ENCODE assay signal across 8 cellular contexts in the genomic region with DNA sequence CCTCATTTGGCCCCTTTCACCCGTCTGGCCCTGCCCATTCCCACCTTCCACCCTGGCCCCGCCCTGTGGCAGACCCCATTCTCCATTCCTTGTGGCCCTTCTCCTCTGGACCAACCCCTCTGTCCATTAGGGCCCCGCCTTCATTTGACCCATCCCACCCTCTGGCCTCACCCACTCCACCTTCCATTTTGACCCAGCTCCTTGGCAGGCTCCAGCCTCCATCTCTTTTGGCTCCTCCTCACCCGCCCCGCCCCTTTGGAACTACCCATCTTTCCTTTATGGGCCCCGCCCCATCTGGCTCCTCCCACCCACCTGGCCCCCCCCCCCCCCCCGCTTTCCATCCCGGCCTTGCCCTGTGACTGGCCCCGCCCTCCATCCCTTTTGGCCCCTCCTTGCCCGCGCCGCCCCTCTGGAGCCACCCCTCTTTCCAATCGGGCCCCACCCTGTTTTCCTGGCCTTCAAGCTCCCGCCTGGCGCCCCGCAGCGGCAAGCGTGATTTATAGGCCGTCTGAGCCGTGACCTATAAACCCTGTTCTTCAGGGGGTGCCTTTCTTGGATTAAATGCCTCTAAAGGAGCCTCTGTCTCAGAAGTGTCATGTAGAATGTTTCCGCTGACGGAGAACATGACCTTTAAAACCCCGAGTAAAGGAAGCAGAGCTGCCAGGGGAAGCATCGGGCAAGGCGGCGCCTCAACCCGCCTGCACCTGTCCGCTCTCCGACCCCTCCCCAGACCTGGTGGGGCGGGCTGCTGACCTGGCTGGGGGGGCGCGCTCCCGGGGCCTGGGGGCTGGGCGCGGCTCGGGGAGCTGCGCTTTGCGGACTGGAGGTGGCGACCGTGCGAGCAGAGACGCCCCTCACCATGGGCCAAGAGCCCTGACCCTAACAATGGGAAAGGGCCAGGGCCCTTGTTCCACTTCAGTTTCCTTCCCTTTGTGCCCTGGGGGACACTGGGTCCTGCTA.
DNase-seq lines count a peak whose midpoint lies in the region; ATAC-seq, FAIRE-seq and TF ChIP-seq lines count a peak whose summit lies in the region.

No MANE protein-coding gene starts in this region.

- intact Hi-C loops in PC-3 (cut with micrococcal nuclease), result no loop called here
- intact Hi-C loops in kidney (cut with DNase I), result no loop called here

- H2AFZ ChIP-seq in GM23338, result peak overlapping the region; percentile 98
- no peak overlapping the region for H2AFZ ChIP-seq in PC-3 (ENCODE audit: low read length)

- H3K4me2 ChIP-seq in GM23338, result peak overlapping the region; percentile 79
- no peak overlapping the region for H3K4me2 ChIP-seq in PC-3 (ENCODE audit: low read length)

- no peak overlapping the region for H3K9ac ChIP-seq in PC-3 (ENCODE audit: low read length)
- no peak overlapping the region for H3K9ac ChIP-seq in kidney (ENCODE audit: low read length in 2 of 2)

- H3F3A ChIP-seq in GM23338 (replicated peaks; ENCODE audit: low read depth) (no peaks in the 10 kb centered on the region), PC-3 (ENCODE audit: low read length, unreplicated experiment) (peaks cover 10% of the 10 kb centered on the region)

- TF ChIP-seq CTCF in GM23338 (conservative IDR thresholded peaks at IDR 0.05; ENCODE audit: low read depth in 2 of 2) (peak; percentile 21 to 45; a peak in 2 of 4 replicates), PC-3 (conservative IDR thresholded peaks at IDR 0.05; ENCODE audit: low read depth, low read length) (no peak), kidney (IDR thresholded peaks at IDR 0.05; ENCODE audit: borderline replicate concordance, extremely low read depth, insufficient read depth) (no peak)

- H3K36me3 ChIP-seq in GM23338 (ENCODE audit: insufficient read depth) (no peaks in the 10 kb centered on the region), PC-3 (ENCODE audit: low read depth, low read length) (no peaks in the 10 kb centered on the region), kidney (ENCODE audit: control insufficient read depth in 1 of 2, insufficient read depth in 2 of 2, low read length in 2 of 2) (no peaks in the 10 kb centered on the region)

- peaks cover 11% of the 10 kb centered on the region for H3K27me3 Mint-ChIP-seq in GM23338 (ENCODE audit: insufficient read depth, low read depth, poor library complexity)
- peaks cover 42% of the 10 kb centered on the region for H3K27me3 Mint-ChIP-seq in activated naive CD8-positive, alpha-beta T cell treated with anti-CD3 and anti-CD28 coated beads for 36 hours

- H3K27me3 ChIP-seq in GM23338 (ENCODE audit: insufficient read depth), result no peaks in the 10 kb centered on the region
- peaks cover 14% of the 10 kb centered on the region for H3K27me3 ChIP-seq in PC-3 (ENCODE audit: low read length)

- no TSS peak for BruUV-seq in PC-3 (replicated peaks; lab: Mats Ljungman, UMichigan)

- H3K9me3 ChIP-seq in PC-3 (ENCODE audit: low read length) (no peaks in the 10 kb centered on the region), kidney (ENCODE audit: control insufficient read depth in 1 of 2, low read length in 2 of 2) (no peaks in the 10 kb centered on the region)

- peaks cover 35% of the 10 kb centered on the region for H3K4me1 Mint-ChIP-seq in GM23338
- H3K4me1 Mint-ChIP-seq in activated naive CD8-positive, alpha-beta T cell treated with anti-CD3 and anti-CD28 coated beads for 36 hours, result peaks cover 21% of the 10 kb centered on the region

- peak overlapping the region; percentile 64 for H3K4me3 ChIP-seq in GM23338
- H3K4me3 ChIP-seq in PC-3 (ENCODE audit: low read length), result no peak overlapping the region
- peak overlapping the region in 1 of 2 donors; percentile 46 for H3K4me3 ChIP-seq in kidney (ENCODE audit: low read length in 2 of 2)

- no peaks in the 10 kb centered on the region; the same call in 2 of the 3 replicates for H3K36me3 Mint-ChIP-seq in GM23338 (ENCODE audit: low read depth)
- no peaks in the 10 kb centered on the region for H3K36me3 Mint-ChIP-seq in activated naive CD8-positive, alpha-beta T cell treated with anti-CD3 and anti-CD28 coated beads for 36 hours

- H3K9me2 ChIP-seq in GM23338 (ENCODE audit: insufficient read depth) (no peaks in the 10 kb centered on the region), PC-3 (replicated peaks; ENCODE audit: low read length) (no peaks in the 10 kb centered on the region)

- H3K4me3 Mint-ChIP-seq in GM23338, result peak overlapping the region; percentile 90
- peak overlapping the region; percentile 66 for H3K4me3 Mint-ChIP-seq in activated naive CD8-positive, alpha-beta T cell treated with anti-CD3 and anti-CD28 coated beads for 36 hours

- H3K27ac ChIP-seq in GM23338 (ENCODE audit: low read depth) (no peak overlapping the region), PC-3 (ENCODE audit: low read length) (no peak overlapping the region), kidney (ENCODE audit: low read depth in 2 of 2, low read length in 2 of 2) (no peak overlapping the region)

- no peaks in the 10 kb centered on the region; the same call in 2 of the 3 replicates for H3K9me3 Mint-ChIP-seq in GM23338
- H3K9me3 Mint-ChIP-seq in activated naive CD8-positive, alpha-beta T cell treated with anti-CD3 and anti-CD28 coated beads for 36 hours, result no peaks in the 10 kb centered on the region

- H4K20me1 ChIP-seq in GM23338 (replicated peaks; ENCODE audit: insufficient read depth) (no peaks in the 10 kb centered on the region), PC-3 (ENCODE audit: low read length) (no peaks in the 10 kb centered on the region)

- H3K79me2 ChIP-seq in GM23338 (replicated peaks; ENCODE audit: insufficient read depth) (no peaks in the 10 kb centered on the region), PC-3 (ENCODE audit: low read length) (no peaks in the 10 kb centered on the region)

- H3K4me1 ChIP-seq in GM23338 (ENCODE audit: insufficient read depth), result peaks cover 7% of the 10 kb centered on the region; the same call in 1 of the 2 replicates
- peaks cover 42% of the 10 kb centered on the region for H3K4me1 ChIP-seq in PC-3 (ENCODE audit: insufficient read depth, low read length)
- peaks cover 6 to 9% of the 10 kb centered on the region in 2 donors for H3K4me1 ChIP-seq in kidney (ENCODE audit: control insufficient read depth in 1 of 2, insufficient read depth in 1 of 2, low read depth in 1 of 2, low read length in 2 of 2)

- peak overlapping the region; percentile 64; the same call in 1 of the 2 replicates for H3K27ac Mint-ChIP-seq in GM23338
- peak overlapping the region; percentile 83 for H3K27ac Mint-ChIP-seq in activated naive CD8-positive, alpha-beta T cell treated with anti-CD3 and anti-CD28 coated beads for 36 hours

- POLR2A ChIA-PET in PC-3 (lab: Charles Lee; ENCODE audit: unreplicated experiment), result no interaction called here

- ATAC-seq in GM23338 (peak; percentile 79), PC-3 (no peak), GM21737 (IDR thresholded peaks at IDR 0.05; ENCODE audit: unreplicated experiment) (no peak)

- DNase-seq in GM23338 (ENCODE audit: low spot score) (peak; percentile 99), PC-3 (peak; percentile 6), kidney (peak; percentile 88), AG08396 (ENCODE audit: low spot score) (no peak), SIG-M5 (lab: John Stamatoyannopoulos, UW) (no peak)
- peak; percentile 90 for DNase-seq in activated naive CD8-positive, alpha-beta T cell treated with anti-CD3 and anti-CD28 coated beads for 36 hours
- peak; percentile 15 to 19 for DNase-seq in stimulated activated CD8-positive, alpha-beta memory T cell treated with anti-CD3 and anti-CD28 coated beads, Interleukin-15, amount 100 ng/mL, for 4 hours (ENCODE audit: low read depth in 2 of 2)

- CTCF ChIA-PET in PC-3 (lab: Charles Lee), result no interaction called here

- no peak for FAIRE-seq in kidney (lab: Jason Lieb, UNC)

Comparison
In these comparisons a context has a peak if more than half of its experiments do, and no peak if none do; other contexts are left out.
1. DNase-seq: peak in GM23338 (single experiment), PC-3 (single experiment), activated naive CD8-positive, alpha-beta T cell treated with anti-CD3 and anti-CD28 coated beads for 36 hours (single experiment), kidney (single experiment) and stimulated activated CD8-positive, alpha-beta memory T cell treated with anti-CD3 and anti-CD28 coated beads, Interleukin-15, amount 100 ng/mL, for 4 hours (2 of 2); none in AG08396 (single experiment) and SIG-M5 (single experiment).
2. CTCF ChIP-seq: peak in GM23338 (2 of 2); none in PC-3 (single experiment) and kidney (single experiment).